30 cellular contexts compared by ENCODE assay signal in the genomic region with DNA sequence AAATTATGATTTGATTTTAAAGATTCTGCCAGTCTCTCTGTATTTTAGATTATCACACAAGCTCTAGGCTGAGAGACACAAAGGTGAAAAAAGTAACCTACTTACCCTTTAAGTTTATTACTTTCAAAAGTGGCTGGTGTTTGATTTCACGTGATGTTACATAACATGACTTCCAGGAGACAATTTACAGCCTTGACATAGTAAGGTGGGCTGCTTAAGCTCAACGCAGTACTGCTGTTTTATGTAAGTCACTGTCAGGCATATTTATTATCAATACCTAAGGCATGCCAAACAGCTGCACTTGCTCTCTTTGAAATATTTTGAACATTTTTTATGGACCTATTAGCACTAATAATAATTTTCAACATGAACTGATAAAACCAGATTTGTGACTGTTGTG.
"Had no signal": no experiment of that assay in that cellular context is flagged by ENCODE, and none has a peak within 500 bp of the region (broad histone marks: within the 10 kb centered on the region; RNA-seq: fewer than 3 reads in every experiment).

No MANE protein-coding gene starts in this region.

- H3K4me1 ChIP-seq: heart left ventricle had no signal

- H3K4me3 ChIP-seq: coronary artery, dorsolateral prefrontal cortex, gastrocnemius medialis, heart left ventricle had no signal

- DNase-seq: activated B cell treated with CpG ODN at 0.5 μM for 24 hours; activated CD4-positive, alpha-beta T cell treated with anti-CD3 and anti-CD28 coated beads for 48 hours; activated CD4-positive, alpha-beta T cell treated with anti-CD3 and anti-CD28 coated beads, Interleukin-2, amount 50 U/mL, for 1 hour; activated CD4-positive, alpha-beta T cell treated with anti-CD3 and anti-CD28 coated beads, Interleukin-2, amount 50 U/mL, for 48 hours; activated CD8-positive, alpha-beta memory T cell treated with anti-CD3 and anti-CD28 coated beads for 24 hours; activated CD8-positive, alpha-beta T cell treated with anti-CD3 and anti-CD28 coated beads for 36 hours; activated effector memory CD4-positive, alpha-beta T cell treated with Interleukin-2 at 50 U/mL for 16 hours; activated gamma-delta T cell treated with Interleukin-2 at 50 U/mL for 16 hours; activated naive CD4-positive, alpha-beta T cell treated with anti-CD3 and anti-CD28 coated beads, Interleukin-2, amount 50 U/mL, for 16 hours; activated naive CD4-positive, alpha-beta T cell treated with Interleukin-2 at 50 U/mL for 16 hours; activated T-cell treated with anti-CD3 and anti-CD28 coated beads, Interleukin-2, amount 50 U/mL, for 4 hours; amniotic stem cell; anterior cingulate cortex; brain microvascular endothelial cell; dorsolateral prefrontal cortex; effector memory CD4-positive, alpha-beta T cell; endodermal cell; foreskin keratinocyte; gastrocnemius medialis; glutamatergic neuron; heart left ventricle; T-helper 17 cell; T1000; WERI-Rb-1 had no signal

- H3K9me3 Mint-ChIP-seq: activated B cell treated with CpG ODN at 0.5 μM for 24 hours; dendritic cell treated with granulocyte-macrophage colony-stimulating factor and Interleukin-4, amounts not matched to agents 40 ng/mL and 50 ng/mL, for 4 days; endodermal cell; T-helper 2 cell treated with Interferon-gamma antibody and Interleukin-4, amounts not matched to agents 5 μg/mL and 100 μg/mL, for 36 hours had no signal

- H3K27ac Mint-ChIP-seq: activated B cell treated with CpG ODN at 0.5 μM for 24 hours; activated CD8-positive, alpha-beta T cell treated with anti-CD3 and anti-CD28 coated beads for 36 hours; activated naive CD8-positive, alpha-beta T cell; activated T-helper 17 cell treated with anti-CD3 and anti-CD28 coated beads, Interleukin-2, amount 50 U/mL, for 72 hours; dendritic cell treated with granulocyte-macrophage colony-stimulating factor and Interleukin-4, amounts not matched to agents 40 ng/mL and 50 ng/mL, for 4 days; endodermal cell; T-helper 17 cell; T-helper 2 cell treated with Interferon-gamma antibody and Interleukin-4, amounts not matched to agents 5 μg/mL and 100 μg/mL, for 36 hours had no signal

- H3K4me3 Mint-ChIP-seq: activated B cell treated with CpG ODN at 0.5 μM for 24 hours; activated CD8-positive, alpha-beta T cell treated with anti-CD3 and anti-CD28 coated beads for 36 hours; activated naive CD8-positive, alpha-beta T cell; activated T-cell treated with anti-CD3 and anti-CD28 coated beads, Interleukin-2, amount 50 U/mL, for 4 hours; activated T-helper 17 cell treated with anti-CD3 and anti-CD28 coated beads, Interleukin-2, amount 50 U/mL, for 72 hours; central memory CD8-positive, alpha-beta T cell; dendritic cell treated with granulocyte-macrophage colony-stimulating factor and Interleukin-4, amounts not matched to agents 40 ng/mL and 50 ng/mL, for 4 days; endodermal cell; T-helper 17 cell; T-helper 2 cell treated with Interferon-gamma antibody and Interleukin-4, amounts not matched to agents 5 μg/mL and 100 μg/mL, for 36 hours had no signal

- H3K4me1 Mint-ChIP-seq: activated B cell treated with CpG ODN at 0.5 μM for 24 hours; activated T-helper 17 cell treated with anti-CD3 and anti-CD28 coated beads, Interleukin-2, amount 50 U/mL, for 72 hours; central memory CD8-positive, alpha-beta T cell; T-helper 17 cell had no signal

- H3K27ac ChIP-seq: brain microvascular endothelial cell, coronary artery, dorsolateral prefrontal cortex, foreskin keratinocyte, gastrocnemius medialis, heart left ventricle, WERI-Rb-1 had no signal

- H3K36me3 Mint-ChIP-seq: activated naive CD8-positive, alpha-beta T cell had no signal

- H3K27me3 Mint-ChIP-seq: activated B cell treated with CpG ODN at 0.5 μM for 24 hours; activated CD8-positive, alpha-beta T cell treated with anti-CD3 and anti-CD28 coated beads for 36 hours; activated naive CD8-positive, alpha-beta T cell; activated T-helper 17 cell treated with anti-CD3 and anti-CD28 coated beads, Interleukin-2, amount 50 U/mL, for 72 hours; central memory CD8-positive, alpha-beta T cell; dendritic cell treated with granulocyte-macrophage colony-stimulating factor and Interleukin-4, amounts not matched to agents 40 ng/mL and 50 ng/mL, for 4 days; T-helper 17 cell had no signal

- H3K36me3 ChIP-seq: brain microvascular endothelial cell, gastrocnemius medialis, heart left ventricle, WERI-Rb-1 had no signal

- H3K9me3 ChIP-seq: gastrocnemius medialis, heart left ventricle had no signal

- H3K27me3 ChIP-seq: brain microvascular endothelial cell, foreskin keratinocyte, gastrocnemius medialis had no signal
